In genomic region chr2:48316753-48317750, GRCh38 we compare ENCODE assay signal across 10 cellular contexts. TPM values are rescaled to one million over a fixed set of nuclear protein-coding genes. Genes with fewer than 3 reads are reported as not detected.
A peak's percentile ranks its signal among the peaks of the same experiment; 100 is the strongest.
DNase-seq lines count a peak whose midpoint lies in the region; ATAC-seq lines count a peak whose summit lies in the region.
"Had no signal": no experiment of that assay in that cellular context is flagged by ENCODE, and none has a peak within 500 bp of the region (broad histone marks: within the 10 kb centered on the region; RNA-seq: fewer than 3 reads in every experiment).

No MANE protein-coding gene starts in this region.

- H3K36me3 ChIP-seq in CD4-positive, alpha-beta memory T cell (ENCODE audit: insufficient read depth, low read length), result no peaks in the 10 kb centered on the region
- H3K36me3 ChIP-seq in HUES48 (ENCODE audit: control insufficient read depth, insufficient read depth, low read length), result no peaks in the 10 kb centered on the region

- H3K9me3 Mint-ChIP-seq in CD4-positive, alpha-beta memory T cell, result peaks cover 0 to 1% (median 0%) of the 10 kb centered on the region in 8 donors
- H3K9me3 Mint-ChIP-seq in activated T-helper 17 cell treated with anti-CD3 and anti-CD28 coated beads, Interleukin-2, amount 50 U/mL, for 72 hours, result no peaks in the 10 kb centered on the region
- H3K9me3 Mint-ChIP-seq in naive B cell, result no peaks in the 10 kb centered on the region

- H3K9me3 ChIP-seq in CD4-positive, alpha-beta memory T cell (ENCODE audit: control insufficient read depth in 1 of 2, low read length in 2 of 2), result no peaks in the 10 kb centered on the region
- H3K9me3 ChIP-seq in HUES48 (ENCODE audit: control insufficient read depth, insufficient read depth, low read length), result no peaks in the 10 kb centered on the region

- peak overlapping the region; percentile 53 for H3K27ac ChIP-seq in CD4-positive, alpha-beta memory T cell (ENCODE audit: low read depth, low read length)
- no peak overlapping the region for H3K27ac ChIP-seq in HUES48 (ENCODE audit: low read depth, low read length)

- peak overlapping the region; percentile 53 to 97 (median 79) for H3K4me3 Mint-ChIP-seq in CD4-positive, alpha-beta memory T cell
- peak overlapping the region; percentile 97 for H3K4me3 Mint-ChIP-seq in activated T-helper 17 cell treated with anti-CD3 and anti-CD28 coated beads, Interleukin-2, amount 50 U/mL, for 72 hours
- peak overlapping the region; percentile 5 to 98 (median 62) for H3K4me3 Mint-ChIP-seq in naive B cell

- H3K4me1 ChIP-seq in CD4-positive, alpha-beta memory T cell (ENCODE audit: insufficient read depth, low read length), result peaks cover 74% of the 10 kb centered on the region
- peaks cover 21% of the 10 kb centered on the region for H3K4me1 ChIP-seq in HUES48 (ENCODE audit: control insufficient read depth, insufficient read depth, low read length)

- no peaks in the 10 kb centered on the region for H3K27me3 ChIP-seq in CD4-positive, alpha-beta memory T cell (ENCODE audit: insufficient read depth, low read length)
- no peaks in the 10 kb centered on the region for H3K27me3 ChIP-seq in HUES48 (ENCODE audit: control insufficient read depth, insufficient read depth, low read length)

- H3K4me3 ChIP-seq in CD4-positive, alpha-beta memory T cell (ENCODE audit: low read length in 2 of 2), result peak overlapping the region in 1 of 2 donors; percentile 1
- peak overlapping the region; percentile 87 for H3K4me3 ChIP-seq in HUES48 (ENCODE audit: low read depth, low read length)

- no peak overlapping the region for H3K9ac ChIP-seq in HUES48 (ENCODE audit: low read depth, low read length)

- no peaks in the 10 kb centered on the region for H3K27me3 Mint-ChIP-seq in CD4-positive, alpha-beta memory T cell
- no peaks in the 10 kb centered on the region for H3K27me3 Mint-ChIP-seq in activated T-helper 17 cell treated with anti-CD3 and anti-CD28 coated beads, Interleukin-2, amount 50 U/mL, for 72 hours
- no peaks in the 10 kb centered on the region for H3K27me3 Mint-ChIP-seq in naive B cell

- POLR2A ChIA-PET in CD4-positive, alpha-beta memory T cell (lab: Charles Lee; ENCODE audit: partially characterized antibody), result interaction anchor here (0.7 to 1.4 kb wide), 2 partner anchors 25 to 81 kb away, joined by 3 to 4 read pairs; no protein-coding TSS in a partner anchor

- peaks cover 30 to 77% (median 46%) of the 10 kb centered on the region in 4 donors for H3K4me1 Mint-ChIP-seq in CD4-positive, alpha-beta memory T cell
- H3K4me1 Mint-ChIP-seq in activated T-helper 17 cell treated with anti-CD3 and anti-CD28 coated beads, Interleukin-2, amount 50 U/mL, for 72 hours, result peaks cover 28% of the 10 kb centered on the region
- peaks cover 38 to 56% (median 47%) of the 10 kb centered on the region in 3 donors for H3K4me1 Mint-ChIP-seq in naive B cell

- no peak for DNase-seq in CD4-positive, alpha-beta memory T cell
- DNase-seq in naive B cell (no peak), NCI-H1105 (lab: John Stamatoyannopoulos, UW) (no peak)
- DNase-seq: NCI-H2029; stimulated activated CD4-positive, alpha-beta T cell treated with anti-CD3 and anti-CD28 coated beads, Interleukin-1b, Interleukin-23, amount 100 ng/mL, for 48 hours had no signal

- no peak for ATAC-seq in activated T-helper 17 cell treated with anti-CD3 and anti-CD28 coated beads, Interleukin-2, amount 50 U/mL, for 72 hours (replicated peaks)
- ATAC-seq in naive B cell (ENCODE audit: low read depth in 2 of 2), result no peak
- no peak for ATAC-seq in GM21381 (IDR thresholded peaks at IDR 0.05; ENCODE audit: unreplicated experiment)
- ATAC-seq in HG02973 (IDR thresholded peaks at IDR 0.05; ENCODE audit: unreplicated experiment), result no peak
- ATAC-seq in HG02759 (IDR thresholded peaks at IDR 0.05; ENCODE audit: unreplicated experiment), result no peak

- peak overlapping the region; percentile 79 to 96 (median 88) for H3K27ac Mint-ChIP-seq in CD4-positive, alpha-beta memory T cell
- peak overlapping the region; percentile 99 for H3K27ac Mint-ChIP-seq in activated T-helper 17 cell treated with anti-CD3 and anti-CD28 coated beads, Interleukin-2, amount 50 U/mL, for 72 hours
- H3K27ac Mint-ChIP-seq in naive B cell, result peak overlapping the region; percentile 27 to 94 (median 78)

- peaks cover 0 to 18% of the 10 kb centered on the region in 2 donors for H3K36me3 Mint-ChIP-seq in CD4-positive, alpha-beta memory T cell
- H3K36me3 Mint-ChIP-seq in activated T-helper 17 cell treated with anti-CD3 and anti-CD28 coated beads, Interleukin-2, amount 50 U/mL, for 72 hours (ENCODE audit: low read depth), result peaks cover 46% of the 10 kb centered on the region
- peaks cover 0 to 6% of the 10 kb centered on the region in 2 donors for H3K36me3 Mint-ChIP-seq in naive B cell

- intact Hi-C loops in CD4-positive, alpha-beta memory T cell (cut with micrococcal nuclease), result no loop called here

- CTCF ChIA-PET in CD4-positive, alpha-beta memory T cell (lab: Charles Lee; ENCODE audit: partially characterized antibody), result interaction anchor here (1.0 to 1.4 kb wide), 2 partner anchors 13 to 19 kb away, joined by 3 to 8 read pairs; no protein-coding TSS in a partner anchor

RNA-seq across cellular contexts. Expression of gene FOXN2, which starts 2.6 kb away (rescaled TPM):
- 10 to 100 TPM; 60.4 to 67.3 TPM for total RNA-seq in CD4-positive, alpha-beta memory T cell
- 10 to 100 TPM; 31.2 to 47.5 TPM for polyA plus RNA-seq in CD4-positive, alpha-beta memory T cell
- 10 to 100 TPM; 45.2 to 48.5 TPM for total RNA-seq in activated T-helper 17 cell treated with anti-CD3 and anti-CD28 coated beads, Interleukin-2, amount 50 U/mL, for 72 hours
- 10 to 100 TPM; 14.6 to 57.6 (median 50.1) TPM for polyA plus RNA-seq in naive B cell (ENCODE audit: low read depth in 6 of 6)
